ENCODE assay signal across 1 cellular context in genomic region chr4:48078862-48079655, GRCh38.
TF ChIP-seq lines count a peak whose summit lies in the region.

No MANE protein-coding gene starts in this region.

TF ChIP-seq in GM23338, 12 proteins besides CTCF, POLR2A, EP300 and RAD21 (continued from another document):
- TF ChIP-seq ZNF462 (CRISPR knock-in tag; IDR thresholded peaks at IDR 0.05) (no peak), EZH2phosphoT487 (IDR thresholded peaks at IDR 0.05; ENCODE audit: unreplicated experiment) (no peak), POLR2AphosphoS5 (IDR thresholded peaks at IDR 0.05; ENCODE audit: low read depth) (no peak)
